ENCODE assay signal across 8 cellular contexts in the genomic region with DNA sequence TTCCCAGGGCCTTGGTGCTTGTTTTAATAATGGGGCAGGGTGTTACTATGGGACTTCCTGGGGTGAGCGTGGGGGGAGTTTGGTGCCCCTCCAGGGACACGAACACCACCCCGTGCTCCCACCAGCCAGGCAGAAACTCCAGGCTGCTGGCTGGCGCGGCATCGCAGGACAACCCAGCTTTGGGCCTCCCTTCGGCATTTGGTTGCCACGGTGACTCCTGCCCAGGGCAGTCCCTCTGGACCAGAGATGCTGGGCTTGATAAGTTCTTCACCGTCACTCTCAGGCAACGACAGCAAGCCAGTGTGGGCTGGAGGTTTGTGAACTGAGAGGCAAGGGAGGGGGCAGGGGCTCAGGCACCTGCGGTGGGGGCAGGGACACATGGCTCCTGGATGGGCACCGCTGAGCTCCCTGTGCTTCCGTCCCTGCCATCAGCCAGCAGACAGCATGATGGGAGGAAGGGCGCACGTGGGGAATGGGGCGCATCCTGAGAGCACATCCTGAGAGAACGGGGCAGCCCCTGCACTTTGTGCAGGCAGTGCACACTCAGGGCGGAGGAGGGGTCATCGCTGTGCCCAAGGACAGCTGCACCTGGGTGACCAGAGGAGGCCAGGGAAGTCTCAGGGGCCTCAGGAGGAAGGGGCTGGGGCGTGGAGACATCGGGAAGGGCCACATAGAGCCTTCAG.
DNase-seq lines count a peak whose midpoint lies in the region; ATAC-seq and TF ChIP-seq lines count a peak whose summit lies in the region.

No MANE protein-coding gene starts in this region.

- intact Hi-C loops in activated CD8-positive, alpha-beta T cell treated with anti-CD3 and anti-CD28 coated beads for 36 hours (cut with micrococcal nuclease) = loop anchor here (5.0 kb wide), 1 partner anchor 270 kb away; no protein-coding TSS in a partner anchor
- intact Hi-C loops in ovary (cut with DNase I) = loop anchor here in 3 of 4 donors (1.0 to 2.0 kb wide), 3 partner anchors 271 to 272 kb away; no protein-coding TSS in a partner anchor

- H3K27ac Mint-ChIP-seq in activated CD8-positive, alpha-beta T cell treated with anti-CD3 and anti-CD28 coated beads for 36 hours = no peak overlapping the region
- no peak overlapping the region for H3K27ac Mint-ChIP-seq in activated CD8-positive, alpha-beta T cell treated with anti-CD3 and anti-CD28 coated beads, Interleukin-2, amount 10 ng/mL, durations not matched to agents 7 days and 5 days

- no peak overlapping the region for H3K4me3 ChIP-seq in NB4 (ENCODE audit: low read depth, low read length)
- H3K4me3 ChIP-seq in ovary = no peak overlapping the region

- H3K4me1 ChIP-seq in ovary (ENCODE audit: insufficient read depth) = peaks cover 19% of the 10 kb centered on the region

- CTCF ChIA-PET in activated CD8-positive, alpha-beta T cell treated with anti-CD3 and anti-CD28 coated beads for 36 hours (lab: Charles Lee) = interaction anchor here (0.6 to 2.5 kb wide), 28 partner anchors 10 to 280 kb away, joined by 3 to 36 read pairs (median 5); no protein-coding TSS in a partner anchor
- CTCF ChIA-PET in activated CD8-positive, alpha-beta T cell treated with anti-CD3 and anti-CD28 coated beads, Interleukin-2, amount 10 ng/mL, durations not matched to agents 7 days and 5 days (lab: Charles Lee) = interaction anchor here (1.0 to 2.5 kb wide), 11 partner anchors 10 to 273 kb away, joined by 3 to 42 read pairs (median 6); no protein-coding TSS in a partner anchor

- H3K27me3 ChIP-seq in ovary = no peaks in the 10 kb centered on the region

- peaks cover 20% of the 10 kb centered on the region for H3K4me1 Mint-ChIP-seq in activated CD8-positive, alpha-beta T cell treated with anti-CD3 and anti-CD28 coated beads for 36 hours (ENCODE audit: low read depth)
- H3K4me1 Mint-ChIP-seq in activated CD8-positive, alpha-beta T cell treated with anti-CD3 and anti-CD28 coated beads, Interleukin-2, amount 10 ng/mL, durations not matched to agents 7 days and 5 days (ENCODE audit: low read depth) = peaks cover 17% of the 10 kb centered on the region

- H3K9me3 Mint-ChIP-seq in activated CD8-positive, alpha-beta T cell treated with anti-CD3 and anti-CD28 coated beads for 36 hours = no peaks in the 10 kb centered on the region
- peaks cover 6% of the 10 kb centered on the region for H3K9me3 Mint-ChIP-seq in activated CD8-positive, alpha-beta T cell treated with anti-CD3 and anti-CD28 coated beads, Interleukin-2, amount 10 ng/mL, durations not matched to agents 7 days and 5 days (ENCODE audit: insufficient read depth)

- no peaks in the 10 kb centered on the region for H3K36me3 Mint-ChIP-seq in activated CD8-positive, alpha-beta T cell treated with anti-CD3 and anti-CD28 coated beads for 36 hours (ENCODE audit: low read depth)
- no peaks in the 10 kb centered on the region for H3K36me3 Mint-ChIP-seq in activated CD8-positive, alpha-beta T cell treated with anti-CD3 and anti-CD28 coated beads, Interleukin-2, amount 10 ng/mL, durations not matched to agents 7 days and 5 days (ENCODE audit: low read depth)

- TF ChIP-seq CTCF in activated CD8-positive, alpha-beta T cell treated with anti-CD3 and anti-CD28 coated beads for 36 hours (IDR thresholded peaks at IDR 0.05) = no peak
- TF ChIP-seq CTCF in NB4 (IDR thresholded peaks at IDR 0.05; ENCODE audit: low read depth, low read length) (no peak), ovary (IDR thresholded peaks at IDR 0.05) (no peak)

- POLR2A ChIA-PET in activated CD8-positive, alpha-beta T cell treated with anti-CD3 and anti-CD28 coated beads for 36 hours (lab: Charles Lee) = interaction anchor here (0.7 to 1.9 kb wide), 11 partner anchors 11 to 272 kb away, joined by 3 to 6 read pairs (median 3); no protein-coding TSS in a partner anchor
- POLR2A ChIA-PET in activated CD8-positive, alpha-beta T cell treated with anti-CD3 and anti-CD28 coated beads, Interleukin-2, amount 10 ng/mL, durations not matched to agents 7 days and 5 days (lab: Charles Lee) = interaction anchor here (0.6 to 1.5 kb wide), 2 partner anchors 51 to 272 kb away, joined by 3 to 4 read pairs; no protein-coding TSS in a partner anchor

- peak; percentile 55 for DNase-seq in activated CD8-positive, alpha-beta T cell treated with anti-CD3 and anti-CD28 coated beads for 36 hours
- DNase-seq in activated CD8-positive, alpha-beta T cell treated with anti-CD3 and anti-CD28 coated beads, Interleukin-2, amount 10 ng/mL, durations not matched to agents 7 days and 5 days = no peak
- peak; percentile 64 for DNase-seq in NB4 (ENCODE audit: low read depth)
- DNase-seq in ovary = peak in 3 of 5 donors; percentile 40 to 54 (median 46)
- no peak for DNase-seq in SIG-M5 (lab: John Stamatoyannopoulos, UW)
- no peak for DNase-seq in activated effector memory CD4-positive, alpha-beta T cell treated with anti-CD3 and anti-CD28 coated beads, Interleukin-2, amount 50 U/mL, for 16 hours

- H3K9me3 ChIP-seq in ovary = no peaks in the 10 kb centered on the region

- no peaks in the 10 kb centered on the region for H3K36me3 ChIP-seq in ovary

- TF ChIP-seq POLR2A in NB4 (IDR thresholded peaks at IDR 0.05; ENCODE audit: extremely low read depth, insufficient read length) (no peak), ovary (IDR thresholded peaks at IDR 0.05) (no peak)

- TF ChIP-seq EP300 in ovary (IDR thresholded peaks at IDR 0.05) = no peak

- H3K27me3 Mint-ChIP-seq in activated CD8-positive, alpha-beta T cell treated with anti-CD3 and anti-CD28 coated beads for 36 hours = peaks cover 17% of the 10 kb centered on the region
- H3K27me3 Mint-ChIP-seq in activated CD8-positive, alpha-beta T cell treated with anti-CD3 and anti-CD28 coated beads, Interleukin-2, amount 10 ng/mL, durations not matched to agents 7 days and 5 days (ENCODE audit: low read depth) = peaks cover 12% of the 10 kb centered on the region

- no peak overlapping the region for H3K4me3 Mint-ChIP-seq in activated CD8-positive, alpha-beta T cell treated with anti-CD3 and anti-CD28 coated beads for 36 hours
- H3K4me3 Mint-ChIP-seq in activated CD8-positive, alpha-beta T cell treated with anti-CD3 and anti-CD28 coated beads, Interleukin-2, amount 10 ng/mL, durations not matched to agents 7 days and 5 days = no peak overlapping the region

- 17 to 22% (median 18%) methylated on average over 18 to 21 of the region's 21 CpGs for WGBS in ovary, 3 donors

- H3K27ac ChIP-seq in ovary = no peak overlapping the region

- peak; percentile 11 for ATAC-seq in activated CD8-positive, alpha-beta T cell treated with anti-CD3 and anti-CD28 coated beads for 36 hours
- no peak for ATAC-seq in activated CD8-positive, alpha-beta T cell treated with anti-CD3 and anti-CD28 coated beads, Interleukin-2, amount 10 ng/mL, durations not matched to agents 7 days and 5 days
- ATAC-seq in esophagus mucosa (peak; percentile 15), GM21737 (IDR thresholded peaks at IDR 0.05; ENCODE audit: unreplicated experiment) (no peak)

Comparison
In these comparisons a context has a peak if more than half of its experiments do, and no peak if none do; other contexts are left out.
1. ATAC-seq: peak in activated CD8-positive, alpha-beta T cell treated with anti-CD3 and anti-CD28 coated beads for 36 hours (single experiment) and esophagus mucosa (single experiment); none in activated CD8-positive, alpha-beta T cell treated with anti-CD3 and anti-CD28 coated beads, Interleukin-2, amount 10 ng/mL, durations not matched to agents 7 days and 5 days (single experiment) and GM21737 (single experiment).
2. DNase-seq: peak in activated CD8-positive, alpha-beta T cell treated with anti-CD3 and anti-CD28 coated beads for 36 hours (single experiment), NB4 (single experiment) and ovary (3 of 5); none in activated CD8-positive, alpha-beta T cell treated with anti-CD3 and anti-CD28 coated beads, Interleukin-2, amount 10 ng/mL, durations not matched to agents 7 days and 5 days (single experiment), SIG-M5 (single experiment) and activated effector memory CD4-positive, alpha-beta T cell treated with anti-CD3 and anti-CD28 coated beads, Interleukin-2, amount 50 U/mL, for 16 hours (single experiment).